In genomic region chr10:95832216-95833037, GRCh38 we compare ENCODE assay signal across 9 cellular contexts.
A peak's percentile ranks its signal among the peaks of the same experiment; 100 is the strongest.
DNase-seq lines count a peak whose midpoint lies in the region; ATAC-seq lines count a peak whose summit lies in the region.
"Had no signal": no experiment of that assay in that cellular context is flagged by ENCODE, and none has a peak within 500 bp of the region (broad histone marks: within the 10 kb centered on the region; RNA-seq: fewer than 3 reads in every experiment).

No MANE protein-coding gene starts in this region.

- H3K4me3 Mint-ChIP-seq in CD4-positive, alpha-beta memory T cell = peak overlapping the region in 5 of 8 donors; percentile 30 to 68 (median 38)
- H3K4me3 Mint-ChIP-seq in central memory CD8-positive, alpha-beta T cell = no peak overlapping the region
- H3K4me3 Mint-ChIP-seq: activated naive CD4-positive, alpha-beta T cell treated with anti-CD3 and anti-CD28 coated beads, Interleukin-2, amount 50 U/mL, for 24 hours had no signal

- no peaks in the 10 kb centered on the region for H3K9me3 ChIP-seq in CD4-positive, alpha-beta memory T cell (ENCODE audit: control insufficient read depth in 1 of 2, low read length in 2 of 2)

- no peak overlapping the region for H3K4me3 ChIP-seq in CD4-positive, alpha-beta memory T cell (ENCODE audit: low read length in 2 of 2)

- H3K27ac Mint-ChIP-seq in CD4-positive, alpha-beta memory T cell = peak overlapping the region; percentile 10 to 97 (median 93)
- H3K27ac Mint-ChIP-seq in central memory CD8-positive, alpha-beta T cell (ENCODE audit: low read depth) = peak overlapping the region; percentile 59
- H3K27ac Mint-ChIP-seq: activated naive CD4-positive, alpha-beta T cell treated with anti-CD3 and anti-CD28 coated beads, Interleukin-2, amount 50 U/mL, for 24 hours had no signal

- no peaks in the 10 kb centered on the region for H3K36me3 Mint-ChIP-seq in CD4-positive, alpha-beta memory T cell
- H3K36me3 Mint-ChIP-seq in central memory CD8-positive, alpha-beta T cell (ENCODE audit: insufficient read depth) = peaks cover 3% of the 10 kb centered on the region
- H3K36me3 Mint-ChIP-seq: activated naive CD4-positive, alpha-beta T cell treated with anti-CD3 and anti-CD28 coated beads, Interleukin-2, amount 50 U/mL, for 24 hours had no signal

- no peaks in the 10 kb centered on the region for H3K36me3 ChIP-seq in CD4-positive, alpha-beta memory T cell (ENCODE audit: insufficient read depth, low read length)

- no peaks in the 10 kb centered on the region for H3K9me3 Mint-ChIP-seq in CD4-positive, alpha-beta memory T cell
- H3K9me3 Mint-ChIP-seq in central memory CD8-positive, alpha-beta T cell = no peaks in the 10 kb centered on the region
- H3K9me3 Mint-ChIP-seq: activated naive CD4-positive, alpha-beta T cell treated with anti-CD3 and anti-CD28 coated beads, Interleukin-2, amount 50 U/mL, for 24 hours had no signal

- peak; percentile 16 to 87 (median 78) for DNase-seq in CD4-positive, alpha-beta memory T cell
- DNase-seq in central memory CD8-positive, alpha-beta T cell (ENCODE audit: low spot score in 2 of 2) = peak; percentile 22 to 33
- DNase-seq in NCI-H2196 (lab: John Stamatoyannopoulos, UW; ENCODE audit: unreplicated experiment) (no peak), retina (no peak), SKM-1 treated with dmso at 0.1 percent for 144 hours (lab: John Stamatoyannopoulos, UW; ENCODE audit: unreplicated experiment) (no peak), NOMO-1 (lab: John Stamatoyannopoulos, UW; ENCODE audit: unreplicated experiment in 2 of 2) (no peak)

- peak overlapping the region; percentile 60 for H3K27ac ChIP-seq in CD4-positive, alpha-beta memory T cell (ENCODE audit: low read depth, low read length)

- POLR2A ChIA-PET in CD4-positive, alpha-beta memory T cell (lab: Charles Lee; ENCODE audit: partially characterized antibody) = interaction anchor here (1.2 to 1.6 kb wide), 4 partner anchors 9 to 139 kb away, joined by 3 to 5 read pairs (median 4); partner anchors contain the start of gene TCTN3

- CTCF ChIA-PET in CD4-positive, alpha-beta memory T cell (lab: Charles Lee; ENCODE audit: partially characterized antibody) = interaction anchor here (0.9 to 2.3 kb wide), 3 partner anchors 9 to 138 kb away, joined by 4 to 13 read pairs (median 9); partner anchors contain the start of gene TCTN3

- ATAC-seq in GM19351 (IDR thresholded peaks at IDR 0.05; ENCODE audit: unreplicated experiment) (peak; percentile 82), HG03342 (IDR thresholded peaks at IDR 0.05; ENCODE audit: unreplicated experiment) (peak; percentile 88)
- ATAC-seq in central memory CD8-positive, alpha-beta T cell (replicated peaks; ENCODE audit: extremely low read depth, poor library complexity, severe bottlenecking) = peak; percentile 84

- intact Hi-C loops in CD4-positive, alpha-beta memory T cell (cut with micrococcal nuclease) = no loop called here

- peaks cover 39% of the 10 kb centered on the region for H3K4me1 ChIP-seq in CD4-positive, alpha-beta memory T cell (ENCODE audit: insufficient read depth, low read length)

- no peaks in the 10 kb centered on the region for H3K27me3 ChIP-seq in CD4-positive, alpha-beta memory T cell (ENCODE audit: insufficient read depth, low read length)

- H3K4me1 Mint-ChIP-seq in CD4-positive, alpha-beta memory T cell = peaks cover 0 to 26% (median 14%) of the 10 kb centered on the region in 4 donors
- peaks cover 12% of the 10 kb centered on the region for H3K4me1 Mint-ChIP-seq in central memory CD8-positive, alpha-beta T cell
- H3K4me1 Mint-ChIP-seq: activated naive CD4-positive, alpha-beta T cell treated with anti-CD3 and anti-CD28 coated beads, Interleukin-2, amount 50 U/mL, for 24 hours had no signal

- no peaks in the 10 kb centered on the region for H3K27me3 Mint-ChIP-seq in CD4-positive, alpha-beta memory T cell
- H3K27me3 Mint-ChIP-seq in central memory CD8-positive, alpha-beta T cell = no peaks in the 10 kb centered on the region
- H3K27me3 Mint-ChIP-seq: activated naive CD4-positive, alpha-beta T cell treated with anti-CD3 and anti-CD28 coated beads, Interleukin-2, amount 50 U/mL, for 24 hours had no signal

Comparison
In these comparisons a context has a peak if more than half of its experiments do, and no peak if none do; other contexts are left out.
1. DNase-seq: peak in CD4-positive, alpha-beta memory T cell (5 of 5) and central memory CD8-positive, alpha-beta T cell (2 of 2); none in NCI-H2196 (single experiment), retina (single experiment), SKM-1 treated with dmso at 0.1 percent for 144 hours (single experiment) and NOMO-1 (0 of 2).
2. Peak in every context shown above with its lines, with median percentiles within 50 percentile points of each other: ATAC-seq.